ENCODE assay signal across 25 cellular contexts in the genomic region with DNA sequence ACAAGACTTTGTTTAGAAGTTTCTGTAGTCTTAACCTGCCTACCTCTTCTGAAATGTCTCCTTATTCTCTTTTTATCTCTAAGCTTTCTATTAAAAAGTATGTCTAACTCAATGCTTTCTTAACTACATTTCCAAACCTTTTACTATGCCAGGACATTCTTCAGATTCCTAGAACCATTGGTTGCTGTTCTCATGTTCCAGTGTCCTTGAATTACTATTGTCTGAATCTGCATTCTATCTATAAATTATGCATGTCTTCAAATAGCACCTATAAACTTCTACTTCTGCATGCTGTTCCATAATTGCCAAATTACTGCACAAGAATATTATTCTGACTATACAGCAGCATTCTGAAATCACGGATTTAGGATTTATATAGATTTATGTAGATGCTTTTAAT.
A peak's percentile ranks its signal among the peaks of the same experiment; 100 is the strongest.
DNase-seq lines count a peak whose midpoint lies in the region; ATAC-seq and TF ChIP-seq lines count a peak whose summit lies in the region.
"Had no signal": no experiment of that assay in that cellular context is flagged by ENCODE, and none has a peak within 500 bp of the region (broad histone marks: within the 10 kb centered on the region; RNA-seq: fewer than 3 reads in every experiment).

No MANE protein-coding gene starts in this region.

- H3F3A ChIP-seq in neural progenitor cell (ENCODE audit: low read depth) = no peaks in the 10 kb centered on the region

- H3K36me3 Mint-ChIP-seq in neural progenitor cell = no peaks in the 10 kb centered on the region
- H3K36me3 Mint-ChIP-seq: natural killer cell treated with Interleukin-12 subunit alpha and Interleukin-12 subunit beta and Interleukin-15 and Interleukin-18, amount 100 ng/mL, for 72 hours had no signal

- H3K9me1 ChIP-seq in IMR-90 (ENCODE audit: insufficient read depth, low read length) = no peaks in the 10 kb centered on the region

- intact Hi-C loops in IMR-90 (cut with micrococcal nuclease) (no loop called here), sciatic nerve (cut with DNase I) (no loop called here)

- H3K56ac ChIP-seq in IMR-90 (ENCODE audit: extremely low read depth, insufficient read depth, low read length) = no peak overlapping the region

- H2AK5ac ChIP-seq in IMR-90 (ENCODE audit: low read depth, low read length) = no peak overlapping the region

- H3K27me3 Mint-ChIP-seq in neural progenitor cell (ENCODE audit: insufficient read depth, low read depth) = peaks cover 2% of the 10 kb centered on the region
- H3K27me3 Mint-ChIP-seq: natural killer cell treated with Interleukin-12 subunit alpha and Interleukin-12 subunit beta and Interleukin-15 and Interleukin-18, amount 100 ng/mL, for 72 hours; T-helper 17 cell had no signal

- ATAC-seq in IMR-90 (ENCODE audit: low read depth) (no peak), sciatic nerve (no peak)
- ATAC-seq: left colon; natural killer cell treated with Interleukin-12 subunit alpha and Interleukin-12 subunit beta and Interleukin-15 and Interleukin-18, amount 100 ng/mL, for 72 hours; stimulated activated naive CD8-positive, alpha-beta T cell treated with anti-CD3 and anti-CD28 coated beads, Interleukin-15, Interleukin-2, amounts not matched to agents 100 U/mL and 50 U/mL, for 24 hours; T-helper 17 cell had no signal

- H2BK120ac ChIP-seq in IMR-90 (ENCODE audit: low read depth, low read length) = no peak overlapping the region

- H3K4me3 ChIP-seq in IMR-90 (ENCODE audit: insufficient read depth, low read depth, low read length) (no peak overlapping the region), neural progenitor cell (no peak overlapping the region)
- H3K4me3 ChIP-seq: PC-9, smooth muscle cell, tibial nerve had no signal

- H3K9me3 ChIP-seq in IMR-90 (ENCODE audit: control insufficient read depth, insufficient read depth, low read length) (no peaks in the 10 kb centered on the region), neural progenitor cell (ENCODE audit: low read depth) (no peaks in the 10 kb centered on the region)
- H3K9me3 ChIP-seq: tibial nerve had no signal

- H3K27me3 ChIP-seq in IMR-90 (ENCODE audit: control insufficient read depth, insufficient read depth, low read length) (no peaks in the 10 kb centered on the region), neural progenitor cell (no peaks in the 10 kb centered on the region)
- H3K27me3 ChIP-seq: tibial nerve had no signal

- no peak for TF ChIP-seq POLR2A in IMR-90 (IDR thresholded peaks at IDR 0.05; ENCODE audit: low read depth, low read length)

- TF ChIP-seq CTCF in IMR-90 (conservative IDR thresholded peaks at IDR 0.05; ENCODE audit: low read depth, low read length) = no peak
- TF ChIP-seq CTCF in neural progenitor cell (IDR thresholded peaks at IDR 0.05) = no peak

- peaks cover 23% of the 10 kb centered on the region for H3K4me1 Mint-ChIP-seq in neural progenitor cell
- H3K4me1 Mint-ChIP-seq: T-helper 17 cell had no signal

- no peaks in the 10 kb centered on the region for H4K20me1 ChIP-seq in IMR-90 (ENCODE audit: insufficient read depth, low read length)
- no peaks in the 10 kb centered on the region for H4K20me1 ChIP-seq in neural progenitor cell (ENCODE audit: low read depth)

- no peak overlapping the region for H3K4me2 ChIP-seq in IMR-90 (ENCODE audit: low read depth, low read length)
- no peak overlapping the region for H3K4me2 ChIP-seq in neural progenitor cell
- H3K4me2 ChIP-seq: PC-9, smooth muscle cell had no signal

- no peaks in the 10 kb centered on the region for H3K79me2 ChIP-seq in neural progenitor cell (ENCODE audit: low read depth)

- no peaks in the 10 kb centered on the region for H3K4me1 ChIP-seq in IMR-90 (ENCODE audit: control insufficient read depth, insufficient read depth, low read length)
- no peaks in the 10 kb centered on the region for H3K4me1 ChIP-seq in neural progenitor cell
- H3K4me1 ChIP-seq: tibial nerve had no signal

- H2AK9ac ChIP-seq in IMR-90 (replicated peaks; ENCODE audit: low read depth, low read length, poor library complexity) = no peak overlapping the region

- no peak overlapping the region for H3K18ac ChIP-seq in IMR-90 (ENCODE audit: low read depth, low read length)

- H3K4me3 Mint-ChIP-seq in neural progenitor cell = no peak overlapping the region
- H3K4me3 Mint-ChIP-seq: natural killer cell treated with Interleukin-12 subunit alpha and Interleukin-12 subunit beta and Interleukin-15 and Interleukin-18, amount 100 ng/mL, for 72 hours; T-helper 17 cell had no signal

- no peak overlapping the region for H3K4ac ChIP-seq in IMR-90 (ENCODE audit: low read depth, low read length)

- WGBS in IMR-90 (ENCODE audit: extremely low coverage in 2 of 2, insufficient read length in 1 of 2), 2 experiments = no CpG with 5 or more reads among the region's 1 CpG

- no peak overlapping the region for H4K91ac ChIP-seq in IMR-90 (ENCODE audit: insufficient read depth, low read depth, low read length)

- H4K5ac ChIP-seq in IMR-90 (ENCODE audit: low read depth, low read length) = no peak overlapping the region

- CTCF ChIA-PET in IMR-90 (lab: Yijun Ruan, JAX) = interaction anchor here (0.9 kb wide), 1 partner anchor 65 kb away, joined by 3 read pairs; no protein-coding TSS in a partner anchor

- H3K9ac ChIP-seq in IMR-90 (ENCODE audit: low read depth, low read length) (no peak overlapping the region), neural progenitor cell (no peak overlapping the region)

- no peak for TF ChIP-seq RAD21 in IMR-90 (IDR thresholded peaks at IDR 0.05; ENCODE audit: low read length)

- peak overlapping the region; percentile 35 for H3K27ac Mint-ChIP-seq in neural progenitor cell
- H3K27ac Mint-ChIP-seq: natural killer cell treated with Interleukin-12 subunit alpha and Interleukin-12 subunit beta and Interleukin-15 and Interleukin-18, amount 100 ng/mL, for 72 hours; T-helper 17 cell had no signal

- no peak overlapping the region for H2AFZ ChIP-seq in IMR-90 (replicated peaks; ENCODE audit: low read length, poor library complexity)
- H2AFZ ChIP-seq in neural progenitor cell (replicated peaks) = no peak overlapping the region
- H2AFZ ChIP-seq: PC-9 had no signal

- H3K36me3 ChIP-seq in IMR-90 (ENCODE audit: control insufficient read depth, insufficient read depth, low read length) = no peaks in the 10 kb centered on the region
- no peaks in the 10 kb centered on the region for H3K36me3 ChIP-seq in neural progenitor cell
- H3K36me3 ChIP-seq: tibial nerve had no signal

- H2BK5ac ChIP-seq in IMR-90 (ENCODE audit: low read depth, low read length, poor library complexity, severe bottlenecking) = no peak overlapping the region

- no peaks in the 10 kb centered on the region for H3K79me1 ChIP-seq in IMR-90 (ENCODE audit: low read depth in 1 of 2, low read length in 2 of 2)

- H4K8ac ChIP-seq in IMR-90 (ENCODE audit: low read depth in 2 of 2, low read length in 2 of 2) = no peak overlapping the region

- POLR2A ChIA-PET in IMR-90 (lab: Charles Lee; ENCODE audit: unreplicated experiment) = no interaction called here

- H3K14ac ChIP-seq in IMR-90 (replicated peaks; ENCODE audit: low read depth, low read length) = no peak overlapping the region

- dilution Hi-C loops in IMR-90 (cut with HindIII; ENCODE audit: low sequenced_read_pairs, unreplicated experiment) = no loop called here

- DNase-seq in AG20443 (ENCODE audit: low spot score) (peak; percentile 33), IMR-90 (peak; percentile 17), dedifferentiated amniotic fluid mesenchymal stem cell (ENCODE audit: extremely low spot score) (peak; percentile 55), neural progenitor cell (ENCODE audit: low spot score) (no peak), amniotic stem cell (lab: John Stamatoyannopoulos, UW) (no peak), sciatic nerve (ENCODE audit: low spot score) (no peak), foreskin melanocyte (no peak)
- no peak for DNase-seq in activated effector memory CD4-positive, alpha-beta T cell treated with anti-CD3 and anti-CD28 coated beads, Interleukin-2, amount 50 U/mL, for 16 hours
- DNase-seq: activated CD4-positive, alpha-beta T cell treated with anti-CD3 and anti-CD28 coated beads, Interleukin-2, amount 50 U/mL, for 4 hours; AML-193; caudate nucleus; erythroblast; KG1; left colon; NCI-H1092; NCI-H2029 treated with DMSO at 0.1 percent for 48 hours; PC-9; posterior cingulate gyrus; stimulated activated CD4-positive, alpha-beta T cell treated with anti-CD3 and anti-CD28 coated beads, Interleukin-4, amount 100 ng/mL, for 1 hour; stimulated activated naive CD8-positive, alpha-beta T cell treated with anti-CD3 and anti-CD28 coated beads, Interleukin-15, Interleukin-2, amounts not matched to agents 100 U/mL and 50 U/mL, for 24 hours; T-helper 17 cell had no signal

- no peak overlapping the region for H2BK15ac ChIP-seq in IMR-90 (ENCODE audit: low read depth, low read length)

- BruUV-seq in IMR-90 (replicated peaks; lab: Mats Ljungman, UMichigan) = no TSS peak

- H2BK20ac ChIP-seq in IMR-90 (ENCODE audit: low read depth, low read length) = no peak overlapping the region

- no peaks in the 10 kb centered on the region for H3K9me3 Mint-ChIP-seq in neural progenitor cell

- no peak overlapping the region for H3K23ac ChIP-seq in IMR-90 (ENCODE audit: low read depth, low read length)

- H3K27ac ChIP-seq in IMR-90 (ENCODE audit: insufficient read depth, low read length) = no peak overlapping the region
- H3K27ac ChIP-seq in neural progenitor cell = no peak overlapping the region
- H3K27ac ChIP-seq: PC-9, tibial nerve, VCaP had no signal

- in situ Hi-C loops in IMR-90 (cut with MboI; ENCODE audit: low sequenced_read_pairs) = no loop called here

TF ChIP-seq in IMR-90, 13 proteins besides CTCF, POLR2A, EP300 and RAD21:
- TF ChIP-seq CEBPB (IDR thresholded peaks at IDR 0.05; ENCODE audit: low read depth, low read length) = no peak
- TF ChIP-seq USF2 (IDR thresholded peaks at IDR 0.05; ENCODE audit: low read depth, low read length) = no peak
- TF ChIP-seq ELK1 (IDR thresholded peaks at IDR 0.05; ENCODE audit: borderline replicate concordance, low read depth, low read length) = no peak

Comparison
In these comparisons a context has a peak if more than half of its experiments do, and no peak if none do; other contexts are left out.
1. DNase-seq: peak in AG20443 (single experiment), IMR-90 (single experiment) and dedifferentiated amniotic fluid mesenchymal stem cell (single experiment); none in neural progenitor cell (single experiment), amniotic stem cell (single experiment), sciatic nerve (single experiment), foreskin melanocyte (single experiment) and activated effector memory CD4-positive, alpha-beta T cell treated with anti-CD3 and anti-CD28 coated beads, Interleukin-2, amount 50 U/mL, for 16 hours (single experiment).